In the genomic region with DNA sequence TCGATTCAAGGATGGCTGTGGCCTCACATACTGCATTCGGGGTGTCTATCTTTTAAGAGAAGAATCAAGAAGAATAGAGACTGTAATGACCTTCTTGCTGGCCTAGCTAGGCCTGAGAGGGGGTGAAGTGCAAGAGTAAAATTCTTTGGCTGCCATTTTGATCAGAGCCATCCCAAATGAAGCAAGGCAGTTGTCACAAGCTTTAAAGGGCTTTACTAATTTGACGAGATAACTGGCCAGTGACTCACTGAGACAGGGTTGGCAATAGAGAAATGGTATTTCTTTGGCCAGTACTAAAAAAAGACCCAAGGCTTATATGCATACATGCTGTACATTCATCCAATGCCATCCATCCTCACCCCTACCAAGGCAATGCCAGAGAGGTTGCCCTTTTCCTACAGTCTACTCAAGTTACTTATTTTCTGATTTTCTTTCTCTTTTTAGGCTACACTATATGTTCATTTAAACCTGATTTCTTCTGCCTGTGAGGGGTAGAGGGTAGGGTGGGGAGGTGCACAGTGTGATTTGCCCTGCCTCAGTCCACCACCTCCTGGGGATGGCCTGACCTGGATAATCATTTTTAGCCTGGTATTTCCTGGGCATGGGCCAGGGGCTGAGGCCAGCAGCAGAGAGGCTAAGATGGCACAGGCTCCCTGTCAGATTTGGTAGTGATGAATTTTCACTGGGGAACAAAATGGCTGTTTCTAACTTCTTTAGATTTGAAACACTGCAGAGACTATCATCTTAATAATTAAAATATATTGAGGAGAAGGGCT, we compare ENCODE assay signal across 1 cellular context.
TF ChIP-seq lines count a peak whose summit lies in the region.

No MANE protein-coding gene starts in this region.

TF ChIP-seq in H1, 55 proteins besides CTCF, POLR2A, EP300 and RAD21:
- TF ChIP-seq TAF7 (optimal IDR thresholded peaks at IDR 0.05; ENCODE audit: borderline replicate concordance, low read depth, low read length) = no peak
- no peak for TF ChIP-seq JUND (IDR thresholded peaks at IDR 0.05; ENCODE audit: low read length)
- no peak for TF ChIP-seq NRF1 (IDR thresholded peaks at IDR 0.05; ENCODE audit: low read depth, low read length)
- no peak for TF ChIP-seq BCL11A (IDR thresholded peaks at IDR 0.05; ENCODE audit: low read depth in 2 of 2, low read length in 2 of 2)
- TF ChIP-seq SP2 (IDR thresholded peaks at IDR 0.05; ENCODE audit: low read length) = no peak
- TF ChIP-seq EZH2 (IDR thresholded peaks at IDR 0.05; ENCODE audit: low read depth, low read length, severe bottlenecking) = no peak
- no peak for TF ChIP-seq KDM4A (IDR thresholded peaks at IDR 0.05; ENCODE audit: low read depth, low read length, severe bottlenecking)
- no peak for TF ChIP-seq SIN3A (conservative IDR thresholded peaks at IDR 0.05 in 1 of 2, IDR thresholded peaks at IDR 0.05 in 1 of 2; ENCODE audit: low read depth in 1 of 2, low read length in 2 of 2)
- no peak for TF ChIP-seq FOSL1 (IDR thresholded peaks at IDR 0.05; ENCODE audit: insufficient read depth, low read depth, low read length)
